ENCODE assay signal across 8 cellular contexts in genomic region chr18:35756506-35757117, GRCh38.
DNase-seq lines count a peak whose midpoint lies in the region; ATAC-seq and TF ChIP-seq lines count a peak whose summit lies in the region.

No MANE protein-coding gene starts in this region.

- no peaks in the 10 kb centered on the region for H3F3A ChIP-seq in Loucy (ENCODE audit: low read depth)

- peak; percentile 67 to 71 for ATAC-seq in activated naive CD4-positive, alpha-beta T cell treated with anti-CD3 and anti-CD28 coated beads, Interleukin-2, amount 50 U/mL, for 72 hours
- ATAC-seq in Right ventricle myocardium superior (ENCODE audit: poor library complexity) = peak; percentile 91
- no peak for ATAC-seq in GM21447 (IDR thresholded peaks at IDR 0.05; ENCODE audit: unreplicated experiment)

- H4K20me1 ChIP-seq in Loucy (ENCODE audit: insufficient read depth, low read length, poor library complexity, severe bottlenecking) = no peaks in the 10 kb centered on the region

- POLR2A ChIA-PET in BJ (lab: Charles Lee) = no interaction called here

- H3K79me2 ChIP-seq in Loucy (ENCODE audit: insufficient read depth, low read length) = no peaks in the 10 kb centered on the region

- no peak overlapping the region for H2AFZ ChIP-seq in Loucy (ENCODE audit: low read length)

- H3K9ac ChIP-seq in Loucy (ENCODE audit: low read depth, low read length, poor library complexity, severe bottlenecking) = no peak overlapping the region

- H3K9me3 ChIP-seq in Loucy (ENCODE audit: insufficient read depth, low read depth, low read length) = no peaks in the 10 kb centered on the region

- no peak for DNase-seq in BJ (ENCODE audit: low read depth)
- peak; percentile 47 for DNase-seq in GM19240 (ENCODE audit: insufficient read length, low spot score)
- DNase-seq in RPMI7951 (ENCODE audit: low read depth) = peak; percentile 51
- peak in 1 of 2 donors; percentile 71 for DNase-seq in activated naive CD4-positive, alpha-beta T cell treated with anti-CD3 and anti-CD28 coated beads, Interleukin-2, amount 50 U/mL, for 72 hours (ENCODE audit: low spot score in 2 of 2)
- DNase-seq in Right ventricle myocardium superior = no peak
- peak; percentile 15 for DNase-seq in pulmonary artery endothelial cell (ENCODE audit: low read depth, low spot score)

- no peaks in the 10 kb centered on the region for H3K9me2 ChIP-seq in Loucy (replicated peaks; ENCODE audit: low read depth, low read length)

- CTCF ChIA-PET in BJ (lab: Yijun Ruan, JAX) = interaction anchor here (0.6 to 3.1 kb wide), 27 partner anchors 8 to 816 kb away, joined by 3 to 12 read pairs (median 4); no protein-coding TSS in a partner anchor

- peaks cover 13% of the 10 kb centered on the region for H3K27me3 ChIP-seq in BJ (ENCODE audit: control insufficient read depth, insufficient read depth, low read length)
- H3K27me3 ChIP-seq in Loucy (ENCODE audit: insufficient read depth, low read length, poor library complexity, severe bottlenecking) = no peaks in the 10 kb centered on the region

- H3K36me3 Mint-ChIP-seq in activated naive CD4-positive, alpha-beta T cell treated with anti-CD3 and anti-CD28 coated beads, Interleukin-2, amount 50 U/mL, for 72 hours = no peaks in the 10 kb centered on the region

- H3K9me3 Mint-ChIP-seq in activated naive CD4-positive, alpha-beta T cell treated with anti-CD3 and anti-CD28 coated beads, Interleukin-2, amount 50 U/mL, for 72 hours = no peaks in the 10 kb centered on the region

- H3K36me3 ChIP-seq in BJ (ENCODE audit: control insufficient read depth, insufficient read depth, low read length) (no peaks in the 10 kb centered on the region), Loucy (ENCODE audit: insufficient read depth, low read length) (no peaks in the 10 kb centered on the region)

- H3K4me3 ChIP-seq in BJ (ENCODE audit: low read depth, low read length) (no peak overlapping the region), Loucy (ENCODE audit: low read length, poor library complexity, severe bottlenecking) (no peak overlapping the region)

- TF ChIP-seq CTCF in BJ (IDR thresholded peaks at IDR 0.05; ENCODE audit: insufficient read depth, low read depth, low read length) = peak; percentile 76
- TF ChIP-seq CTCF in Loucy (conservative IDR thresholded peaks at IDR 0.05; ENCODE audit: low read length) = peak; percentile 94

- H3K4me2 ChIP-seq in Loucy (ENCODE audit: low read depth, low read length, poor library complexity, severe bottlenecking) = no peak overlapping the region

- no peak overlapping the region for H3K27ac Mint-ChIP-seq in activated naive CD4-positive, alpha-beta T cell treated with anti-CD3 and anti-CD28 coated beads, Interleukin-2, amount 50 U/mL, for 72 hours

- intact Hi-C loops in Right ventricle myocardium superior (cut with DNase I) = loop anchor here (2.0 kb wide), 1 partner anchor 194 kb away; no protein-coding TSS in a partner anchor

- H3K4me1 ChIP-seq in Loucy (ENCODE audit: insufficient read depth, low read length, poor library complexity, severe bottlenecking) = no peaks in the 10 kb centered on the region

Comparison
In these comparisons a context has a peak if more than half of its experiments do, and no peak if none do; other contexts are left out.
1. DNase-seq: peak in GM19240 (single experiment), RPMI7951 (single experiment) and pulmonary artery endothelial cell (single experiment); none in BJ (single experiment) and Right ventricle myocardium superior (single experiment).